9 cellular contexts compared by ENCODE assay signal in genomic region chr14:60720962-60721330, GRCh38. TPM values are rescaled to one million over a fixed set of nuclear protein-coding genes. Genes with fewer than 3 reads are reported as not detected.
DNase-seq lines count a peak whose midpoint lies in the region; ATAC-seq and TF ChIP-seq lines count a peak whose summit lies in the region.
"Had no signal": no experiment of that assay in that cellular context is flagged by ENCODE, and none has a peak within 500 bp of the region (broad histone marks: within the 10 kb centered on the region; RNA-seq: fewer than 3 reads in every experiment).

No MANE protein-coding gene starts in this region.

- CTCF ChIA-PET in mammary epithelial cell (lab: Charles Lee; ENCODE audit: low non-redundant PET): interaction anchor here (0.8 kb wide), 1 partner anchor 93 kb away, joined by 5 read pairs; no protein-coding TSS in a partner anchor

- peaks cover 50% of the 10 kb centered on the region for H3K79me2 ChIP-seq in mammary epithelial cell (ENCODE audit: insufficient read depth, low read length)

- no peaks in the 10 kb centered on the region for H4K20me1 ChIP-seq in mammary epithelial cell (ENCODE audit: insufficient read depth, low read length)

- peaks cover 14% of the 10 kb centered on the region for H3K36me3 ChIP-seq in mammary epithelial cell (ENCODE audit: insufficient read depth, low read length)
- H3K36me3 ChIP-seq: heart right ventricle had no signal

- no peak overlapping the region for H3K27ac ChIP-seq in mammary epithelial cell (ENCODE audit: insufficient read depth, low read depth, low read length)
- H3K27ac ChIP-seq: heart right ventricle had no signal

- in situ Hi-C loops in mammary epithelial cell (cut with MboI; ENCODE audit: low sequenced_read_pairs in 2 of 2): loop anchor here in 1 of 2 donors (10.0 kb wide), 1 partner anchor 304 kb away; no protein-coding TSS in a partner anchor

- dilution Hi-C loops in mammary epithelial cell (cut with HindIII; ENCODE audit: low sequenced_read_pairs): no loop called here

- intact Hi-C loops in mammary epithelial cell (cut with micrococcal nuclease) (loop anchor here (5.0 kb wide), 2 partner anchors 86 to 246 kb away; no protein-coding TSS in a partner anchor), CD14-positive monocyte (cut with micrococcal nuclease) (loop anchor here in 1 of 2 donors (10.0 kb wide), 1 partner anchor 304 kb away; no protein-coding TSS in a partner anchor)

- TF ChIP-seq CTCF in HFFc6 (IDR thresholded peaks at IDR 0.05) (no peak), mammary epithelial cell (conservative IDR thresholded peaks at IDR 0.05 in 1 of 2, IDR thresholded peaks at IDR 0.05 in 1 of 2; ENCODE audit: extremely low read depth in 1 of 2, insufficient read depth in 1 of 2, low read depth in 1 of 2, low read length in 2 of 2) (no peak), CD14-positive monocyte (IDR thresholded peaks at IDR 0.05) (no peak)

- H3K4me2 ChIP-seq in mammary epithelial cell (ENCODE audit: insufficient read depth, low read depth, low read length): peak overlapping the region; percentile 95

- H2AFZ ChIP-seq in mammary epithelial cell (ENCODE audit: low read depth, low read length): peak overlapping the region; percentile 92

- peak overlapping the region; percentile 72 for H3K27ac Mint-ChIP-seq in HFFc6
- H3K27ac Mint-ChIP-seq in naive thymus-derived CD8-positive, alpha-beta T cell: peak overlapping the region in 3 of 10 donors; percentile 37 to 54 (median 44)
- H3K27ac Mint-ChIP-seq in CD14-positive monocyte: no peak overlapping the region

- H3K27me3 Mint-ChIP-seq in HFFc6 (ENCODE audit: insufficient read depth) (no peaks in the 10 kb centered on the region; the same call in 1 of the 2 replicates), CD14-positive monocyte (ENCODE audit: low read depth in 3 of 3) (peaks cover 74 to 86% (median 81%) of the 10 kb centered on the region in 3 donors)
- peaks cover 32 to 71% (median 50%) of the 10 kb centered on the region in 5 donors for H3K27me3 Mint-ChIP-seq in naive thymus-derived CD8-positive, alpha-beta T cell

- no peak for ATAC-seq in naive thymus-derived CD8-positive, alpha-beta T cell
- ATAC-seq in GM18520 (IDR thresholded peaks at IDR 0.05; ENCODE audit: unreplicated experiment): no peak
- no peak for ATAC-seq in HG03571 (IDR thresholded peaks at IDR 0.05; ENCODE audit: unreplicated experiment)

- DNase-seq in AG08396 (ENCODE audit: low spot score) (peak; percentile 12), HFFc6 (no peak), mammary epithelial cell (no peak), iPS-NIHi11 (ENCODE audit: low spot score) (no peak), CD14-positive monocyte (ENCODE audit: low spot score) (no peak)
- no peak for DNase-seq in naive thymus-derived CD8-positive, alpha-beta T cell

- POLR2A ChIA-PET in naive thymus-derived CD8-positive, alpha-beta T cell (lab: Charles Lee): no interaction called here

- no peak overlapping the region for H3K9ac ChIP-seq in mammary epithelial cell (ENCODE audit: insufficient read depth, low read length)

- H3K4me3 Mint-ChIP-seq in HFFc6 (peak overlapping the region; percentile 98), CD14-positive monocyte (peak overlapping the region in 1 of 2 donors; percentile 77)
- H3K4me3 Mint-ChIP-seq in naive thymus-derived CD8-positive, alpha-beta T cell: peak overlapping the region; percentile 50 to 91 (median 74)

- H3K27me3 ChIP-seq in mammary epithelial cell (ENCODE audit: insufficient read depth, low read length): no peaks in the 10 kb centered on the region

- peaks cover 5% of the 10 kb centered on the region for H3K4me1 ChIP-seq in mammary epithelial cell (ENCODE audit: insufficient read depth, low read length)

- peak overlapping the region in 2 of 3 experiments; percentile 71 to 92 for H3K4me3 ChIP-seq in mammary epithelial cell (replicated peaks in 1 of 3; ENCODE audit: insufficient read depth in 1 of 3, low read depth in 2 of 3, low read length in 3 of 3)

- no TSS peak for BruUV-seq in mammary epithelial cell (replicated peaks; lab: Mats Ljungman, UMichigan)

- no peaks in the 10 kb centered on the region for H3K9me3 Mint-ChIP-seq in HFFc6
- H3K9me3 Mint-ChIP-seq in naive thymus-derived CD8-positive, alpha-beta T cell: no peaks in the 10 kb centered on the region
- H3K9me3 Mint-ChIP-seq in CD14-positive monocyte: peaks cover 0 to 31% (median 15%) of the 10 kb centered on the region in 7 donors

- H3K36me3 Mint-ChIP-seq in HFFc6 (ENCODE audit: low read depth): peaks cover 17% of the 10 kb centered on the region; the same call in 1 of the 2 replicates
- no peaks in the 10 kb centered on the region for H3K36me3 Mint-ChIP-seq in naive thymus-derived CD8-positive, alpha-beta T cell
- H3K36me3 Mint-ChIP-seq in CD14-positive monocyte: peaks cover 7 to 12% of the 10 kb centered on the region in 2 donors

- no peaks in the 10 kb centered on the region for H3K9me3 ChIP-seq in mammary epithelial cell (replicated peaks; ENCODE audit: insufficient read depth, low read length)
- H3K9me3 ChIP-seq: heart right ventricle had no signal

- H3K4me1 Mint-ChIP-seq in HFFc6 (ENCODE audit: low read depth) (peaks cover 31% of the 10 kb centered on the region), CD14-positive monocyte (peaks cover 27% of the 10 kb centered on the region)
- H3K4me1 Mint-ChIP-seq in naive thymus-derived CD8-positive, alpha-beta T cell: peaks cover 13 to 32% (median 22%) of the 10 kb centered on the region in 4 donors

- 64% methylated on average over 4 of the region's 4 CpGs for WGBS in mammary epithelial cell (ENCODE audit: low coverage, missing lambda C conversion rate)

RNA-seq across cellular contexts. Expression of gene SIX4, which starts 3.2 kb away (rescaled TPM):
- total RNA-seq in HFFc6 (2021; fragmentation: NEBNext Ultra II Directional; extraction: Animal tissue kit (Norgen Biotek cat#: 25700)): 10 to 100 TPM; 14.4 to 19.6 (median 17.0) TPM
- total RNA-seq in mammary epithelial cell: 10 to 100 TPM; 10.7 to 13.2 TPM
- polyA plus RNA-seq in mammary epithelial cell: 4.2 TPM
- 17.6 TPM for polyA minus RNA-seq in mammary epithelial cell
- not detected for total RNA-seq in naive thymus-derived CD8-positive, alpha-beta T cell
- not detected for polyA plus RNA-seq in naive thymus-derived CD8-positive, alpha-beta T cell
- not detected for polyA plus RNA-seq in CD14-positive monocyte

RNA-seq across cellular contexts. Expression of gene MNAT1, which starts 13.6 kb away (rescaled TPM):
- 10 to 100 TPM; 55.8 to 69.4 (median 58.7) TPM for total RNA-seq in HFFc6 (2021; fragmentation: NEBNext Ultra II Directional; extraction: Animal tissue kit (Norgen Biotek cat#: 25700))
- 10 to 100 TPM; 61.5 to 68.4 TPM for total RNA-seq in mammary epithelial cell
- polyA plus RNA-seq in mammary epithelial cell (44.5 TPM), CD14-positive monocyte (1 to 10 TPM; 4.5 to 5.8 TPM)
- polyA minus RNA-seq in mammary epithelial cell: 54.7 TPM
- 10 to 100 TPM; 19.1 to 19.6 TPM for total RNA-seq in naive thymus-derived CD8-positive, alpha-beta T cell
- polyA plus RNA-seq in naive thymus-derived CD8-positive, alpha-beta T cell: 10 to 100 TPM; 16.4 to 21.7 (median 17.3) TPM

Comparison
In these comparisons a context has a peak if more than half of its experiments do, and no peak if none do; other contexts are left out.
1. RNA of gene SIX4, which starts 3.2 kb away (total RNA-seq): 14.4 to 19.6 TPM in HFFc6 and 10.7 to 13.2 TPM in mammary epithelial cell; not detected in naive thymus-derived CD8-positive, alpha-beta T cell; every median in the first group is over 10 times any median in the second.